ENCODE assay signal across 9 cellular contexts in the genomic region with DNA sequence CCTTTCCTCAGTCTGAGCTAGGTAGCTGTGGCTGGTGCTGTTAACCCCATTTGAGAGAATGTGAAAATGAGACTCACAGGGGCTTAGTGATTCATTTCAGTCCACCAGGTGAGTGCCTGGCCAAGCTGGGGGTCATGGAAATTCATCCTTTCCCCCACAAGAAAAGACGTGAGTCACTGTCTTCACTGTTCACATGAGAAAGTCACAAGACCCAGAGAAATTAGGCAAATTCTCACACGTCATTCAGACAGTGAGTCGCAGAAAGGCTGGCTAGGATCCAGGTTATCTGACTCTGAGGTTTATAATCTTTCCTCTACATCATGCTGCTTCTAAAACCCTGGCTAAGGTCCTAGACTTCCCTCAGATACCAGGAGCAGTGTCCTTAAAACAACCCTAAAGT.
DNase-seq lines count a peak whose midpoint lies in the region; ATAC-seq and TF ChIP-seq lines count a peak whose summit lies in the region.
"Had no signal": no experiment of that assay in that cellular context is flagged by ENCODE, and none has a peak within 500 bp of the region (broad histone marks: within the 10 kb centered on the region; RNA-seq: fewer than 3 reads in every experiment).

No MANE protein-coding gene starts in this region.

- intact Hi-C loops in Calu3 (cut with micrococcal nuclease; ENCODE audit: unreplicated experiment): no loop called here
- intact Hi-C loops in left cardiac atrium (cut with DNase I): no loop called here
- intact Hi-C loops in dorsolateral prefrontal cortex (cut with DNase I): no loop called here
- intact Hi-C loops in CD8-positive, alpha-beta T cell (cut with DNase I, micrococcal nuclease): no loop called here
- intact Hi-C loops in colonic mucosa (cut with DNase I): no loop called here

- H3K4me1 ChIP-seq in CD8-positive, alpha-beta T cell (ENCODE audit: insufficient read depth, low read length): no peaks in the 10 kb centered on the region
- no peaks in the 10 kb centered on the region for H3K4me1 ChIP-seq in colonic mucosa

- H3K4me3 ChIP-seq in dorsolateral prefrontal cortex: no peak overlapping the region
- no peak overlapping the region for H3K4me3 ChIP-seq in CD8-positive, alpha-beta T cell (ENCODE audit: low read depth, low read length)
- no peak overlapping the region for H3K4me3 ChIP-seq in colonic mucosa

- H3K36me3 ChIP-seq in CD8-positive, alpha-beta T cell (ENCODE audit: insufficient read depth, low read length): no peaks in the 10 kb centered on the region
- H3K36me3 ChIP-seq in colonic mucosa: no peaks in the 10 kb centered on the region

- peak; percentile 2 for DNase-seq in Calu3
- DNase-seq in LHCN-M2 (ENCODE audit: low read depth): peak; percentile 88
- peak; percentile 28 for DNase-seq in left cardiac atrium
- DNase-seq in dorsolateral prefrontal cortex: no peak
- DNase-seq in CD8-positive, alpha-beta T cell: no peak
- DNase-seq in SK-N-DZ (ENCODE audit: low spot score): no peak
- no peak for DNase-seq in colonic mucosa

- H3K27ac ChIP-seq in dorsolateral prefrontal cortex (peak overlapping the region in 5 of 59 donors; percentile 12 to 37 (median 23)), colonic mucosa (no peak overlapping the region)
- H3K27ac ChIP-seq in CD8-positive, alpha-beta T cell (ENCODE audit: low read depth, low read length): no peak overlapping the region

- POLR2A ChIA-PET in CD8-positive, alpha-beta T cell (lab: Charles Lee): no interaction called here

- no peak overlapping the region for H3K27ac Mint-ChIP-seq in Calu3 (ENCODE audit: unreplicated experiment)
- no peak overlapping the region for H3K27ac Mint-ChIP-seq in CD8-positive, alpha-beta T cell

- H3K27me3 ChIP-seq in dorsolateral prefrontal cortex: peaks cover 0 to 7% (median 0%) of the 10 kb centered on the region in 45 donors
- peaks cover 2% of the 10 kb centered on the region for H3K27me3 ChIP-seq in CD8-positive, alpha-beta T cell (ENCODE audit: insufficient read depth, low read length)
- no peaks in the 10 kb centered on the region for H3K27me3 ChIP-seq in colonic mucosa

- H3K4me3 Mint-ChIP-seq in Calu3 (ENCODE audit: low read depth, unreplicated experiment): no peak overlapping the region
- no peak overlapping the region for H3K4me3 Mint-ChIP-seq in CD8-positive, alpha-beta T cell
- H3K4me3 Mint-ChIP-seq: neural crest cell had no signal

- no peak for TF ChIP-seq CTCF in Calu3 (IDR thresholded peaks at IDR 0.05; ENCODE audit: unreplicated experiment)
- TF ChIP-seq CTCF in dorsolateral prefrontal cortex (IDR thresholded peaks at IDR 0.05 in 54 of 56, conservative IDR thresholded peaks at IDR 0.05 in 2 of 56; ENCODE audit: low read depth in 1 of 56, partially characterized antibody in 56 of 56): no peak
- TF ChIP-seq CTCF in CD8-positive, alpha-beta T cell (IDR thresholded peaks at IDR 0.05): no peak
- no peak for TF ChIP-seq CTCF in colonic mucosa (IDR thresholded peaks at IDR 0.05)

- CTCF ChIA-PET in Calu3 (lab: Charles Lee): no interaction called here
- CTCF ChIA-PET in CD8-positive, alpha-beta T cell (lab: Charles Lee): no interaction called here

- no peaks in the 10 kb centered on the region for H3K9me3 ChIP-seq in CD8-positive, alpha-beta T cell (ENCODE audit: low read length)
- no peaks in the 10 kb centered on the region for H3K9me3 ChIP-seq in colonic mucosa

- peak; percentile 94 for ATAC-seq in GM21447 (IDR thresholded peaks at IDR 0.05; ENCODE audit: unreplicated experiment)
- ATAC-seq in left cardiac atrium: peak; percentile 53 to 81
- ATAC-seq in CD8-positive, alpha-beta T cell: no peak

- H3K27me3 Mint-ChIP-seq in Calu3 (ENCODE audit: unreplicated experiment): no peaks in the 10 kb centered on the region
- peaks cover 14% of the 10 kb centered on the region for H3K27me3 Mint-ChIP-seq in CD8-positive, alpha-beta T cell (ENCODE audit: low read depth)

- no peak overlapping the region for H3K9ac ChIP-seq in colonic mucosa (ENCODE audit: low read depth in 2 of 2, low read length in 2 of 2)

- no peaks in the 10 kb centered on the region for H3K36me3 Mint-ChIP-seq in Calu3 (ENCODE audit: insufficient read depth, unreplicated experiment)
- H3K36me3 Mint-ChIP-seq in CD8-positive, alpha-beta T cell: no peaks in the 10 kb centered on the region

- no peaks in the 10 kb centered on the region for H3K4me1 Mint-ChIP-seq in Calu3 (ENCODE audit: low read depth, unreplicated experiment)
- H3K4me1 Mint-ChIP-seq in CD8-positive, alpha-beta T cell (ENCODE audit: low read depth): no peaks in the 10 kb centered on the region

- H3K9me3 Mint-ChIP-seq in Calu3 (ENCODE audit: low read depth, unreplicated experiment): peaks cover 11% of the 10 kb centered on the region
- no peaks in the 10 kb centered on the region for H3K9me3 Mint-ChIP-seq in CD8-positive, alpha-beta T cell
- H3K9me3 Mint-ChIP-seq: neural crest cell had no signal

- no TSS peak for BruUV-seq in Calu3 (replicated peaks; lab: Mats Ljungman, UMichigan)

Comparison
In these comparisons a context has a peak if more than half of its experiments do, and no peak if none do; other contexts are left out.
1. DNase-seq: peak in Calu3 (single experiment), LHCN-M2 (single experiment) and left cardiac atrium (single experiment); none in dorsolateral prefrontal cortex (0 of 10), CD8-positive, alpha-beta T cell (0 of 7), SK-N-DZ (single experiment) and colonic mucosa (single experiment).